Comparison of ENCODE assay signal across 8 cellular contexts in genomic region chr5:75054110-75054930, GRCh38. TPM values are rescaled to one million over a fixed set of nuclear protein-coding genes. Genes with fewer than 3 reads are reported as not detected.
A peak's percentile ranks its signal among the peaks of the same experiment; 100 is the strongest.
DNase-seq lines count a peak whose midpoint lies in the region; ATAC-seq and TF ChIP-seq lines count a peak whose summit lies in the region.

No MANE protein-coding gene starts in this region.

- peaks cover 20% of the 10 kb centered on the region for H3K4me1 Mint-ChIP-seq in nephron

- H3K36me3 ChIP-seq in fibroblast of lung (ENCODE audit: control insufficient read depth, insufficient read depth, low read length) = no peaks in the 10 kb centered on the region

- DNase-seq in GM04504 (ENCODE audit: low read depth) (peak; percentile 28), RWPE1 (ENCODE audit: low spot score) (no peak), fibroblast of lung (ENCODE audit: low read depth in 2 of 2) (peak; percentile 50 to 71)

- H3K36me3 Mint-ChIP-seq in nephron (ENCODE audit: low read depth) = no peaks in the 10 kb centered on the region

- H3K27me3 ChIP-seq in fibroblast of lung (ENCODE audit: control insufficient read depth, insufficient read depth, low read length) = peaks cover 3% of the 10 kb centered on the region

- peaks cover 77% of the 10 kb centered on the region for H3K27me3 Mint-ChIP-seq in nephron (ENCODE audit: low read depth)

- H3K9me3 ChIP-seq in fibroblast of lung (ENCODE audit: control insufficient read depth, insufficient read depth, low read depth, low read length) = no peaks in the 10 kb centered on the region

- TF ChIP-seq CTCF in RWPE1 (conservative IDR thresholded peaks at IDR 0.05; ENCODE audit: low read depth) (no peak), fibroblast of lung (conservative IDR thresholded peaks at IDR 0.05 in 1 of 2, IDR thresholded peaks at IDR 0.05 in 1 of 2; ENCODE audit: low read depth in 1 of 2, low read length in 2 of 2) (no peak), nephron (IDR thresholded peaks at IDR 0.05; ENCODE audit: unreplicated experiment in 3 of 3) (no peak)

- peak overlapping the region; percentile 88 for H3K4me2 ChIP-seq in fibroblast of lung (ENCODE audit: extremely low read depth, insufficient read depth, low read length)

- CTCF ChIA-PET in RWPE1 (lab: Yijun Ruan, JAX) = interaction anchor here (0.6 to 1.5 kb wide), 10 partner anchors 12 to 781 kb away, joined by 3 to 8 read pairs (median 3); no protein-coding TSS in a partner anchor

- H3K27ac Mint-ChIP-seq in nephron = peak overlapping the region in 2 of 3 experiments; percentile 67 to 79

- no peaks in the 10 kb centered on the region for H3K9me3 Mint-ChIP-seq in nephron

- H2AFZ ChIP-seq in fibroblast of lung (ENCODE audit: low read length) = peak overlapping the region; percentile 80

- H3K27ac ChIP-seq in RWPE1 (peak overlapping the region; percentile 87), fibroblast of lung (ENCODE audit: insufficient read depth, low read length) (peak overlapping the region; percentile 83)

- peaks cover 16% of the 10 kb centered on the region for H3K4me1 ChIP-seq in fibroblast of lung (ENCODE audit: control insufficient read depth, extremely low read depth, insufficient read depth, low read length)

- POLR2A ChIA-PET in RWPE1 (lab: Yijun Ruan, JAX; ENCODE audit: low non-redundant PET) = interaction anchor here (0.6 to 1.0 kb wide), 3 partner anchors 17 to 182 kb away, joined by 3 to 7 read pairs (median 3); partner anchors contain the start of gene ANKRD31

- H4K20me1 ChIP-seq in fibroblast of lung (ENCODE audit: control insufficient read depth, extremely low read depth, insufficient read depth, low read length) = no peaks in the 10 kb centered on the region

- peak overlapping the region; percentile 88 to 93 (median 90) for H3K4me3 Mint-ChIP-seq in nephron

- ATAC-seq in HG02759 (IDR thresholded peaks at IDR 0.05; ENCODE audit: unreplicated experiment) = no peak
- no peak for ATAC-seq in GM21390 (IDR thresholded peaks at IDR 0.05; ENCODE audit: unreplicated experiment)
- ATAC-seq in HG03571 (IDR thresholded peaks at IDR 0.05; ENCODE audit: unreplicated experiment) = no peak
- no peak for ATAC-seq in HG02798 (IDR thresholded peaks at IDR 0.05; ENCODE audit: poor library complexity, unreplicated experiment)

- H3K4me3 ChIP-seq in fibroblast of lung (replicated peaks in 1 of 4; ENCODE audit: control extremely low read depth in 1 of 4, insufficient read depth in 1 of 4, low read depth in 3 of 4, low read length in 4 of 4) = peak overlapping the region; percentile 66 to 73 (median 68)

- peak overlapping the region; percentile 78 for H3K9ac ChIP-seq in fibroblast of lung (ENCODE audit: insufficient read depth, low read length)

- peaks cover 22% of the 10 kb centered on the region for H3K79me2 ChIP-seq in fibroblast of lung (ENCODE audit: control insufficient read depth, insufficient read depth, low read length)

RNA-seq across cellular contexts. Expression of gene GCNT4, which starts 2.0 kb away (rescaled TPM):
- total RNA-seq in fibroblast of lung = 1.8 and 3.6 TPM in 2 replicates
- polyA plus RNA-seq in fibroblast of lung = 2.2 and 14.6 TPM in 2 replicates
- 1.6 and 10.1 TPM in 2 replicates for polyA plus RNA-seq in fibroblast of lung (2012)
- polyA minus RNA-seq in fibroblast of lung (ENCODE audit: low replicate concordance) = 0.26 and 1.7 TPM in 2 replicates
